13 cellular contexts compared by ENCODE assay signal in the genomic region with DNA sequence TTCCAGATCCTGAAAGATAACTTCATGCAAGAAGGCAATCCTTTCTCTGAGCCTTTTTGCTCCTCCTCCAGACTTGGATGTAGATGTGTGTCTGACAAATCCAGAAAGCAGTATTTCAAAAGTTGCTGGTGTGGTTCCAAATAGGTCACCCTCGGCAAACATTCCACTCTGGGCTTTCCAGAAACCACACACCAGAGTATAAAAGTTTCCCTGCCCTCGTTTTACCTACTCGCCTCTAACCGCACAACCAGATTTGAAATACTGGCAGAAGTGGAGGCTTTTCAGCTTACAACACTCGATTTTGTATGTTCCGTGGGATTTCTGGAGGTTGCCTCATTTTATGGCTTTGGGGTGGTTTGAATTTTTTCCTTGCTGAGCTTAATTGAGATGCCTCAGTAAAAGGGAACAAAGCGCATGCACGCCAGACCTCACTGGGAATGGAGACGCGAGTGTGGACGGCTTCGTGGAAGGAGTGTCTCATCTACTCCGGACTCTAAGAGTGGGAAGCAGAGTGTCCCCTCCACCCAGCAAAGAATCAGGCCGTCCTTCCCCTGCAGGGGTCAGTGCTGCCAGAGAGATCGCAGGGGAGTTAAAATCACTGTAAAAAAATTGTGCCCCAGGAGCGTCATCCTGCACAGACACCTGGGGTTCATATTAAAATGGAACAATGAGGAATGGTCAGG. TPM values are rescaled to one million over a fixed set of nuclear protein-coding genes. Genes with fewer than 3 reads are reported as not detected.
DNase-seq lines count a peak whose midpoint lies in the region; ATAC-seq, FAIRE-seq and TF ChIP-seq lines count a peak whose summit lies in the region.
"Had no signal": no experiment of that assay in that cellular context is flagged by ENCODE, and none has a peak within 500 bp of the region (broad histone marks: within the 10 kb centered on the region; RNA-seq: fewer than 3 reads in every experiment).

No MANE protein-coding gene starts in this region.

- H3K4me1 Mint-ChIP-seq in progenitor cell of endocrine pancreas (ENCODE audit: low read depth): no peaks in the 10 kb centered on the region
- H3K4me1 Mint-ChIP-seq: activated B cell treated with CpG ODN at 0.5 μM for 24 hours had no signal

- no peak for FAIRE-seq in frontal cortex (lab: Jason Lieb, UNC)
- FAIRE-seq: islet of Langerhans had no signal

- H3K36me3 Mint-ChIP-seq in progenitor cell of endocrine pancreas (ENCODE audit: insufficient read depth): no peaks in the 10 kb centered on the region

- H3K4me3 ChIP-seq in adipocyte (ENCODE audit: low read length): peak overlapping the region; percentile 66

- no peaks in the 10 kb centered on the region for H3K27me3 ChIP-seq in adipocyte (replicated peaks; ENCODE audit: control insufficient read depth, insufficient read depth, low read length)

- H3K9me3 Mint-ChIP-seq in progenitor cell of endocrine pancreas (ENCODE audit: low read depth): no peaks in the 10 kb centered on the region

- no peaks in the 10 kb centered on the region for H3K9me3 ChIP-seq in adipocyte (ENCODE audit: control insufficient read depth, low read length)

- DNase-seq in Daoy (ENCODE audit: low read depth) (peak; percentile 80), adipocyte (ENCODE audit: low read depth) (peak; percentile 95), frontal cortex (ENCODE audit: low spot score in 2 of 2) (peak; percentile 19 to 57), renal cortical epithelial cell (ENCODE audit: low read depth) (peak; percentile 38), activated gamma-delta T cell (lab: John Stamatoyannopoulos, UW) (no peak), progenitor cell of endocrine pancreas (ENCODE audit: low spot score, unreplicated experiment) (no peak)
- DNase-seq: activated B cell treated with CpG ODN at 0.5 μM for 24 hours; Calu3; KBM-7; stimulated activated CD4-positive, alpha-beta T cell treated with anti-CD3 and anti-CD28 coated beads, Interleukin-4, amount 100 ng/mL, for 1 hour had no signal

- no peak overlapping the region for H3K27ac Mint-ChIP-seq in progenitor cell of endocrine pancreas
- H3K27ac Mint-ChIP-seq: activated B cell treated with CpG ODN at 0.5 μM for 24 hours had no signal

- no peak overlapping the region for H3K4me3 Mint-ChIP-seq in progenitor cell of endocrine pancreas (ENCODE audit: low read depth)
- H3K4me3 Mint-ChIP-seq: activated B cell treated with CpG ODN at 0.5 μM for 24 hours had no signal

- no peak for TF ChIP-seq CTCF in progenitor cell of endocrine pancreas (IDR thresholded peaks at IDR 0.05; ENCODE audit: unreplicated experiment)

- peak overlapping the region; percentile 72 for H3K9ac ChIP-seq in adipocyte (ENCODE audit: low read length)

- H3K36me3 ChIP-seq in adipocyte (ENCODE audit: control insufficient read depth, insufficient read depth, low read length, severe bottlenecking): no peaks in the 10 kb centered on the region

- H3K4me1 ChIP-seq in adipocyte (ENCODE audit: control insufficient read depth, insufficient read depth, low read length): peaks cover 41% of the 10 kb centered on the region

- peaks cover 4% of the 10 kb centered on the region for H3K27me3 Mint-ChIP-seq in progenitor cell of endocrine pancreas

- ATAC-seq in GM21526 (IDR thresholded peaks at IDR 0.05; ENCODE audit: low FRiP score, unreplicated experiment): no peak
- ATAC-seq in GM18520 (IDR thresholded peaks at IDR 0.05; ENCODE audit: unreplicated experiment): no peak

RNA-seq across cellular contexts. Expression of a gene that starts 44.0 kb away (rescaled TPM):
- total RNA-seq in Daoy (2014; rRNA removed; shearing (Covaris generic)): 1,064 and 1,199 TPM in 2 replicates
- total RNA-seq in frontal cortex (954 TPM), renal cortical epithelial cell (1,039 and 1,289 TPM in 2 replicates), progenitor cell of endocrine pancreas (1,632 and 1,719 TPM in 2 replicates)

Comparison
In these comparisons a context has a peak if more than half of its experiments do, and no peak if none do; other contexts are left out.
1. DNase-seq: peak in Daoy (single experiment), adipocyte (single experiment), frontal cortex (2 of 2) and renal cortical epithelial cell (single experiment); none in activated gamma-delta T cell (single experiment) and progenitor cell of endocrine pancreas (single experiment).